In genomic region chr2:175004980-175005832, GRCh38 we compare ENCODE assay signal across 1 cellular context.
TF ChIP-seq lines count a peak whose summit lies in the region.

Gene CHN1 (minus strand): TSS chr2:175005381. CDS start chr2:175004912, 469 bp downstream.

TF ChIP-seq in HepG2, 621 proteins besides CTCF, POLR2A, EP300 and RAD21 (continued from another document and continues in another):
- TF ChIP-seq PRPF4 (IDR thresholded peaks at IDR 0.05; ENCODE audit: low read depth, low read length, poor library complexity, severe bottlenecking) = no peak
- no peak for TF ChIP-seq CREB1 (IDR thresholded peaks at IDR 0.05)
- TF ChIP-seq CREB1 (CRISPR knock-in tag; IDR thresholded peaks at IDR 0.05) = no peak
- peak; percentile 30; the same call in 1 of the 2 replicates for TF ChIP-seq AHR (CRISPR knock-in tag; IDR thresholded peaks at IDR 0.05)
- no peak; the same call in 1 of the 2 replicates for TF ChIP-seq SALL1 (CRISPR knock-in tag; IDR thresholded peaks at IDR 0.05)
- peak; percentile 58; the same call in 1 of the 2 replicates for TF ChIP-seq DNMT1 (CRISPR knock-in tag; IDR thresholded peaks at IDR 0.05)
- no peak for TF ChIP-seq TP53 (CRISPR knock-in tag; conservative IDR thresholded peaks at IDR 0.05)
- TF ChIP-seq MTA3 (CRISPR knock-in tag; IDR thresholded peaks at IDR 0.05) = no peak
- TF ChIP-seq ZFP62 (CRISPR knock-in tag; IDR thresholded peaks at IDR 0.05) = no peak
- peak; percentile 63; the same call in 1 of the 2 replicates for TF ChIP-seq ZNF547 (CRISPR knock-in tag; IDR thresholded peaks at IDR 0.05)
- TF ChIP-seq ATF3 (CRISPR knock-in tag; IDR thresholded peaks at IDR 0.05) = no peak
- no peak; the same call in 1 of the 2 replicates for TF ChIP-seq ZSCAN22 (CRISPR knock-in tag; IDR thresholded peaks at IDR 0.05)
- no peak for TF ChIP-seq ZNF143 (CRISPR knock-in tag; IDR thresholded peaks at IDR 0.05)
- no peak for TF ChIP-seq GTF3A (CRISPR knock-in tag; conservative IDR thresholded peaks at IDR 0.05)
- no peak for TF ChIP-seq ZNF720 (CRISPR knock-in tag; IDR thresholded peaks at IDR 0.05)
- TF ChIP-seq SNAI1 (CRISPR knock-in tag; IDR thresholded peaks at IDR 0.05; ENCODE audit: borderline replicate concordance) = no peak
- TF ChIP-seq ZNF644 (CRISPR knock-in tag; IDR thresholded peaks at IDR 0.05; ENCODE audit: low read depth) = no peak
- peak; percentile 37; the same call in 1 of the 2 replicates for TF ChIP-seq ZNF451 (CRISPR knock-in tag; IDR thresholded peaks at IDR 0.05)
- no peak; the same call in 1 of the 2 replicates for TF ChIP-seq CBFB (CRISPR knock-in tag; IDR thresholded peaks at IDR 0.05)
- no peak for TF ChIP-seq SMAD3 (CRISPR knock-in tag; IDR thresholded peaks at IDR 0.05)
- TF ChIP-seq ZNF12 (CRISPR knock-in tag; IDR thresholded peaks at IDR 0.05) = no peak
- no peak for TF ChIP-seq ZC3H13 (CRISPR knock-in tag; IDR thresholded peaks at IDR 0.05)
- TF ChIP-seq ZSCAN20 (CRISPR knock-in tag; IDR thresholded peaks at IDR 0.05; ENCODE audit: borderline replicate concordance) = no peak
- TF ChIP-seq CAMTA2 (CRISPR knock-in tag; IDR thresholded peaks at IDR 0.05; ENCODE audit: borderline replicate concordance) = no peak; the same call in 1 of the 2 replicates
- no peak for TF ChIP-seq ZNF75D (CRISPR knock-in tag; IDR thresholded peaks at IDR 0.05; ENCODE audit: borderline replicate concordance)
- no peak for TF ChIP-seq AGO1 (IDR thresholded peaks at IDR 0.05; ENCODE audit: low read depth, low read length, poor library complexity, severe bottlenecking)
- TF ChIP-seq HDAC2 (CRISPR knock-in tag; IDR thresholded peaks at IDR 0.05) = no peak
- no peak for TF ChIP-seq ZNF407 (CRISPR knock-in tag; IDR thresholded peaks at IDR 0.05; ENCODE audit: not compliant biosample characterization)
- TF ChIP-seq MED13 (CRISPR knock-in tag; IDR thresholded peaks at IDR 0.05) = no peak
- no peak for TF ChIP-seq BRF2 (CRISPR knock-in tag; IDR thresholded peaks at IDR 0.05)
- TF ChIP-seq ZNF781 (CRISPR knock-in tag; IDR thresholded peaks at IDR 0.05; ENCODE audit: borderline replicate concordance, not compliant biosample characterization) = no peak
- no peak for TF ChIP-seq FOXP1 (IDR thresholded peaks at IDR 0.05)
- TF ChIP-seq FOXP1 (CRISPR knock-in tag; IDR thresholded peaks at IDR 0.05) = no peak
- TF ChIP-seq JARID2 (CRISPR knock-in tag; IDR thresholded peaks at IDR 0.05; ENCODE audit: insufficient replicate concordance) = no peak
- no peak for TF ChIP-seq SMAD9 (CRISPR knock-in tag; IDR thresholded peaks at IDR 0.05)
- no peak for TF ChIP-seq THYN1 (CRISPR knock-in tag; IDR thresholded peaks at IDR 0.05; ENCODE audit: borderline replicate concordance, low read depth)
- TF ChIP-seq ZNF703 (CRISPR knock-in tag; IDR thresholded peaks at IDR 0.05; ENCODE audit: borderline replicate concordance) = no peak
- TF ChIP-seq GATAD1 (CRISPR knock-in tag; IDR thresholded peaks at IDR 0.05) = no peak; the same call in 1 of the 2 replicates
- no peak for TF ChIP-seq ZBTB7A (CRISPR knock-in tag; IDR thresholded peaks at IDR 0.05)
- TF ChIP-seq ZBTB20 (CRISPR knock-in tag; IDR thresholded peaks at IDR 0.05; ENCODE audit: borderline replicate concordance, low read depth) = no peak
- TF ChIP-seq ZNF543 (CRISPR knock-in tag; IDR thresholded peaks at IDR 0.05) = no peak; the same call in 1 of the 2 replicates
- TF ChIP-seq ZNF800 (CRISPR knock-in tag; IDR thresholded peaks at IDR 0.05) = peak; percentile 87
- no peak for TF ChIP-seq SP1 (IDR thresholded peaks at IDR 0.05)
- TF ChIP-seq SP1 (CRISPR knock-in tag; IDR thresholded peaks at IDR 0.05) = no peak
- peak; percentile 75; the same call in 1 of the 2 replicates for TF ChIP-seq ZNF709 (CRISPR knock-in tag; IDR thresholded peaks at IDR 0.05)
- TF ChIP-seq EEA1 (CRISPR knock-in tag; IDR thresholded peaks at IDR 0.05; ENCODE audit: borderline replicate concordance) = no peak
- TF ChIP-seq SP2 (CRISPR knock-in tag; IDR thresholded peaks at IDR 0.05) = no peak
- TF ChIP-seq CREM (IDR thresholded peaks at IDR 0.05) = no peak
- TF ChIP-seq CREM (CRISPR knock-in tag; IDR thresholded peaks at IDR 0.05) = no peak
- TF ChIP-seq TCF7 (IDR thresholded peaks at IDR 0.05; ENCODE audit: low read depth) = no peak
- peak; percentile 77; the same call in 1 of the 2 replicates for TF ChIP-seq HES4 (CRISPR knock-in tag; IDR thresholded peaks at IDR 0.05; ENCODE audit: borderline replicate concordance)
- no peak for TF ChIP-seq CCAR2 (optimal IDR thresholded peaks at IDR 0.05; ENCODE audit: low read depth, low read length)
- TF ChIP-seq POLR2AphosphoS2 (IDR thresholded peaks at IDR 0.05; ENCODE audit: low read depth, low read length) = no peak
- TF ChIP-seq ZNF749 (CRISPR knock-in tag; IDR thresholded peaks at IDR 0.05; ENCODE audit: borderline replicate concordance) = peak; percentile 60; the same call in 1 of the 2 replicates
- TF ChIP-seq BCL6 (CRISPR knock-in tag; IDR thresholded peaks at IDR 0.05) = peak; percentile 76
- TF ChIP-seq MZF1 (CRISPR knock-in tag; IDR thresholded peaks at IDR 0.05; ENCODE audit: borderline replicate concordance) = 0 out of 2 replicates have a peak, but pooled peaks have one; percentile 57
- TF ChIP-seq THAP7 (CRISPR knock-in tag; IDR thresholded peaks at IDR 0.05) = no peak
- no peak for TF ChIP-seq NFAT5 (CRISPR knock-in tag; IDR thresholded peaks at IDR 0.05)
- TF ChIP-seq ZFP37 (CRISPR knock-in tag; IDR thresholded peaks at IDR 0.05; ENCODE audit: borderline replicate concordance) = no peak
